Comparison of ENCODE assay signal across 11 cellular contexts in the genomic region with DNA sequence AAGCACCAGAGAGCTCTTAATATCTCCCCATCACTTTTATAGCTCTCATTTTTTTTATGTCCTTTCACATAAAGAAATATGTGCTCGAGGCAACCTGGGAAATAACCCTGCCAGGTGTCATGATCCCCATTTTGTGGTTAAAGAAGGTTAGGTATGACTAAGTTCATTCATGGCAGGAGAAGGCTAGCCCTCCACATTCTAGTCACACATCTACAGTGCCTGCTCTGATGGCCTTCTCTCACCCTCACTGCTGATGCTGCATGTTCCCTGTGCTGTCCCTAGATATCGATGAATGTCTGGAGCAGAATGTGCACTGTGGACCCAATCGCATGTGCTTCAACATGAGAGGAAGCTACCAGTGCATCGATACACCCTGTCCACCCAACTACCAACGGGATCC.
DNase-seq lines count a peak whose midpoint lies in the region; ATAC-seq and TF ChIP-seq lines count a peak whose summit lies in the region.
"Had no signal": no experiment of that assay in that cellular context is flagged by ENCODE, and none has a peak within 500 bp of the region (broad histone marks: within the 10 kb centered on the region; RNA-seq: fewer than 3 reads in every experiment).

No MANE protein-coding gene starts in this region.

- no peak for TF ChIP-seq CTCF in lower leg skin (IDR thresholded peaks at IDR 0.05)

- H3K36me3 Mint-ChIP-seq in activated T-cell treated with anti-CD3 and anti-CD28 coated beads, Interleukin-2, amount 50 U/mL, for 24 hours (ENCODE audit: low read depth): no peaks in the 10 kb centered on the region
- no peaks in the 10 kb centered on the region for H3K36me3 Mint-ChIP-seq in activated T-cell treated with anti-CD3 and anti-CD28 coated beads, Interleukin-2, amount 50 U/mL, for 4 hours (ENCODE audit: insufficient read depth)
- H3K36me3 Mint-ChIP-seq: T-cell had no signal

- intact Hi-C loops in lower leg skin (cut with DNase I; ENCODE audit: low total_unique reads): no loop called here

- no peak overlapping the region for H3K4me3 Mint-ChIP-seq in activated T-cell treated with anti-CD3 and anti-CD28 coated beads, Interleukin-2, amount 50 U/mL, for 24 hours
- no peak overlapping the region for H3K4me3 Mint-ChIP-seq in activated T-cell treated with anti-CD3 and anti-CD28 coated beads, Interleukin-2, amount 50 U/mL, for 4 hours
- no peak overlapping the region for H3K4me3 Mint-ChIP-seq in stimulated activated naive CD8-positive, alpha-beta T cell treated with anti-CD3 and anti-CD28 coated beads, Interleukin-15, amount 100 ng/mL, for 72 hours
- H3K4me3 Mint-ChIP-seq: T-cell had no signal

- H3K4me1 Mint-ChIP-seq in activated T-cell treated with anti-CD3 and anti-CD28 coated beads, Interleukin-2, amount 50 U/mL, for 24 hours (ENCODE audit: low read depth): peaks cover 27% of the 10 kb centered on the region
- H3K4me1 Mint-ChIP-seq in activated T-cell treated with anti-CD3 and anti-CD28 coated beads, Interleukin-2, amount 50 U/mL, for 4 hours (ENCODE audit: low read depth): peaks cover 5% of the 10 kb centered on the region
- peaks cover 17% of the 10 kb centered on the region for H3K4me1 Mint-ChIP-seq in stimulated activated naive CD8-positive, alpha-beta T cell treated with anti-CD3 and anti-CD28 coated beads, Interleukin-15, amount 100 ng/mL, for 72 hours

- 85 to 88% methylated on average over 5 of the region's 5 CpGs for WGBS in lower leg skin, 2 donors

- ATAC-seq in HG03064 (IDR thresholded peaks at IDR 0.05; ENCODE audit: low read depth, unreplicated experiment) (peak; percentile 36), GM21619 (IDR thresholded peaks at IDR 0.05; ENCODE audit: unreplicated experiment) (no peak)
- peak; percentile 36 to 49 for ATAC-seq in activated T-cell treated with anti-CD3 and anti-CD28 coated beads, Interleukin-2, amount 50 U/mL, for 4 hours
- ATAC-seq in stimulated activated naive CD8-positive, alpha-beta T cell treated with anti-CD3 and anti-CD28 coated beads, Interleukin-15, amount 100 ng/mL, for 72 hours: peak; percentile 76
- ATAC-seq: heart right ventricle, T-cell had no signal

- peak overlapping the region; percentile 57 for H3K27ac Mint-ChIP-seq in activated T-cell treated with anti-CD3 and anti-CD28 coated beads, Interleukin-2, amount 50 U/mL, for 24 hours
- H3K27ac Mint-ChIP-seq in stimulated activated naive CD8-positive, alpha-beta T cell treated with anti-CD3 and anti-CD28 coated beads, Interleukin-15, amount 100 ng/mL, for 72 hours: no peak overlapping the region
- H3K27ac Mint-ChIP-seq: T-cell had no signal

- H3K9me3 Mint-ChIP-seq in activated T-cell treated with anti-CD3 and anti-CD28 coated beads, Interleukin-2, amount 50 U/mL, for 24 hours: no peaks in the 10 kb centered on the region
- H3K9me3 Mint-ChIP-seq in activated T-cell treated with anti-CD3 and anti-CD28 coated beads, Interleukin-2, amount 50 U/mL, for 4 hours: no peaks in the 10 kb centered on the region
- H3K9me3 Mint-ChIP-seq in stimulated activated naive CD8-positive, alpha-beta T cell treated with anti-CD3 and anti-CD28 coated beads, Interleukin-15, amount 100 ng/mL, for 72 hours: no peaks in the 10 kb centered on the region
- H3K9me3 Mint-ChIP-seq: T-cell had no signal

- H3K4me3 ChIP-seq in lower leg skin (ENCODE audit: low read depth, poor library complexity, severe bottlenecking): no peak overlapping the region
- H3K4me3 ChIP-seq: heart right ventricle, prostate gland had no signal

- TF ChIP-seq POLR2A in lower leg skin (IDR thresholded peaks at IDR 0.05): no peak

- no peak for DNase-seq in activated T-cell treated with anti-CD3 and anti-CD28 coated beads, Interleukin-2, amount 50 U/mL, for 24 hours
- DNase-seq in activated T-cell treated with anti-CD3 and anti-CD28 coated beads, Interleukin-2, amount 50 U/mL, for 1 hour: no peak
- no peak for DNase-seq in activated T-cell treated with anti-CD3 and anti-CD28 coated beads, Interleukin-2, amount 50 U/mL, for 4 hours
- no peak for DNase-seq in stimulated activated naive CD8-positive, alpha-beta T cell treated with anti-CD3 and anti-CD28 coated beads, Interleukin-15, amount 100 ng/mL, for 72 hours
- DNase-seq in lower leg skin (ENCODE audit: low spot score in 2 of 2) (no peak), DMS79 (lab: John Stamatoyannopoulos, UW) (no peak)
- DNase-seq: heart right ventricle, T-cell had no signal

- H3K27me3 Mint-ChIP-seq in activated T-cell treated with anti-CD3 and anti-CD28 coated beads, Interleukin-2, amount 50 U/mL, for 24 hours: peaks cover 31% of the 10 kb centered on the region
- H3K27me3 Mint-ChIP-seq in activated T-cell treated with anti-CD3 and anti-CD28 coated beads, Interleukin-2, amount 50 U/mL, for 4 hours (ENCODE audit: low read depth): peaks cover 4% of the 10 kb centered on the region
- H3K27me3 Mint-ChIP-seq in stimulated activated naive CD8-positive, alpha-beta T cell treated with anti-CD3 and anti-CD28 coated beads, Interleukin-15, amount 100 ng/mL, for 72 hours: peaks cover 29% of the 10 kb centered on the region
